Comparison of ENCODE assay signal across 19 cellular contexts in genomic region chrX:2638279-2638678, GRCh38.
"Had no signal": no experiment of that assay in that cellular context is flagged by ENCODE, and none has a peak within 500 bp of the region (broad histone marks: within the 10 kb centered on the region; RNA-seq: fewer than 3 reads in every experiment).

No MANE protein-coding gene starts in this region.

- H3K27me3 ChIP-seq: brain microvascular endothelial cell, colonic mucosa, spleen, thyroid gland had no signal

- H3K36me3 ChIP-seq: brain microvascular endothelial cell, colonic mucosa, thyroid gland had no signal

- ATAC-seq: left lobe of liver had no signal

- H3K27ac Mint-ChIP-seq: activated CD4-positive, alpha-beta T cell treated with anti-CD3 and anti-CD28 coated beads, Interleukin-2, amount 10 ng/mL, durations not matched to agents 24 days and 14 days; activated naive CD8-positive, alpha-beta T cell; activated T-helper 1 cell treated with anti-CD3 and anti-CD28 coated beads, Interleukin-12 subunit alpha, Interleukin-12 subunit beta, Interleukin-2, Interleukin-4 antibody, amounts not matched to agents 30 ng/mL and 10 ng/mL and 1 ng/mL, durations not matched to agents 14 hours and 24 hours and 36 hours; mesothelial cell of epicardium had no signal

- H3K4me1 Mint-ChIP-seq: central memory CD8-positive, alpha-beta T cell; mesothelial cell of epicardium had no signal

- H3K27me3 Mint-ChIP-seq: activated CD4-positive, alpha-beta T cell treated with anti-CD3 and anti-CD28 coated beads, Interleukin-2, amount 10 ng/mL, durations not matched to agents 24 days and 14 days; activated naive CD8-positive, alpha-beta T cell; central memory CD8-positive, alpha-beta T cell had no signal

- H3K9me3 Mint-ChIP-seq: activated CD4-positive, alpha-beta T cell treated with anti-CD3 and anti-CD28 coated beads, Interleukin-2, amount 10 ng/mL, durations not matched to agents 24 days and 14 days; activated T-helper 1 cell treated with anti-CD3 and anti-CD28 coated beads, Interleukin-12 subunit alpha, Interleukin-12 subunit beta, Interleukin-2, Interleukin-4 antibody, amounts not matched to agents 30 ng/mL and 10 ng/mL and 1 ng/mL, durations not matched to agents 14 hours and 24 hours and 36 hours; central memory CD8-positive, alpha-beta T cell; mesothelial cell of epicardium had no signal

- H3K27ac ChIP-seq: brain microvascular endothelial cell, colonic mucosa, spleen, thyroid gland had no signal

- H3K4me1 ChIP-seq: colonic mucosa, spleen, thyroid gland had no signal

- H3K4me3 ChIP-seq: colonic mucosa, lung, spleen, thyroid gland had no signal

- H3K4me3 Mint-ChIP-seq: activated CD4-positive, alpha-beta T cell treated with anti-CD3 and anti-CD28 coated beads, Interleukin-2, amount 10 ng/mL, durations not matched to agents 24 days and 14 days; activated naive CD8-positive, alpha-beta T cell; activated T-helper 1 cell treated with anti-CD3 and anti-CD28 coated beads, Interleukin-12 subunit alpha, Interleukin-12 subunit beta, Interleukin-2, Interleukin-4 antibody, amounts not matched to agents 30 ng/mL and 10 ng/mL and 1 ng/mL, durations not matched to agents 14 hours and 24 hours and 36 hours; central memory CD8-positive, alpha-beta T cell; mesothelial cell of epicardium had no signal

- DNase-seq: activated CD4-positive, alpha-beta T cell treated with anti-CD3 and anti-CD28 coated beads, Interleukin-2, amount 10 ng/mL, durations not matched to agents 24 days and 14 days; activated gamma-delta T cell treated with Interleukin-2 at 50 U/mL for 16 hours; anterior cingulate cortex; brain microvascular endothelial cell; colonic mucosa; erythroblast; hypothalamus; kidney; occipital lobe; retina; spleen; stimulated activated naive CD4-positive, alpha-beta T cell; thyroid gland had no signal
